Comparison of ENCODE assay signal across 9 cellular contexts in the genomic region with DNA sequence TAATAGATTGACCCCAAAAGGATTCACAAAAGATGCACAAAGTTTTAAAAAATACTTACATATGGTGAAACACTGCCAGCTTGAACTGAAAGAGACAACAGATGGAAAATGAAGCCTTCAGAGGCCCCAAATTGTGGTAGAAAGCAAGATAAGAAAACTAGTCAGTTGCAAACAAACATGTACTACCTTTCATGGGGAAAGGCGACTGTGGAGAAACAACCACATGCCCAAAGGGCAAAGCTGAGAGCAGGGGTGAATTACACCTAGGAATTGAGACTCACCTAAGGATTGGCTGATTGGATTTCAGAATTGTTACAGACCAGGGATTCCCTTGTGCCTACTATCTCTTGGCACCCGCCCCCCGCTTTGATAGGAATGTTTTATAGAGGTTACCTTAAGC. TPM values are rescaled to one million over a fixed set of nuclear protein-coding genes. Genes with fewer than 3 reads are reported as not detected.
DNase-seq lines count a peak whose midpoint lies in the region; ATAC-seq, FAIRE-seq and TF ChIP-seq lines count a peak whose summit lies in the region.
"Had no signal": no experiment of that assay in that cellular context is flagged by ENCODE, and none has a peak within 500 bp of the region (broad histone marks: within the 10 kb centered on the region; RNA-seq: fewer than 3 reads in every experiment).

No MANE protein-coding gene starts in this region.

- H3K27me3 Mint-ChIP-seq in CD4-positive, alpha-beta T cell: no peaks in the 10 kb centered on the region
- H3K27me3 Mint-ChIP-seq in activated T-helper 17 cell treated with anti-CD3 and anti-CD28 coated beads, Interleukin-2, amount 50 U/mL, for 72 hours: no peaks in the 10 kb centered on the region
- H3K27me3 Mint-ChIP-seq in naive thymus-derived CD8-positive, alpha-beta T cell: no peaks in the 10 kb centered on the region

- intact Hi-C loops in CD4-positive, alpha-beta T cell (cut with DNase I, micrococcal nuclease): loop anchor here in 1 of 2 experiments (2.0 to 5.0 kb wide), 2 partner anchors 15 to 43 kb away; no protein-coding TSS in a partner anchor

- peaks cover 67% of the 10 kb centered on the region for H3K36me3 Mint-ChIP-seq in CD4-positive, alpha-beta T cell (ENCODE audit: low read depth)
- H3K36me3 Mint-ChIP-seq in activated T-helper 17 cell treated with anti-CD3 and anti-CD28 coated beads, Interleukin-2, amount 50 U/mL, for 72 hours (ENCODE audit: low read depth): peaks cover 92% of the 10 kb centered on the region
- peaks cover 0 to 45% (median 7%) of the 10 kb centered on the region in 3 donors for H3K36me3 Mint-ChIP-seq in naive thymus-derived CD8-positive, alpha-beta T cell

- H3K9me3 ChIP-seq in CD4-positive, alpha-beta T cell (ENCODE audit: control insufficient read depth, low read length): no peaks in the 10 kb centered on the region

- TF ChIP-seq CTCF in CD4-positive, alpha-beta T cell (IDR thresholded peaks at IDR 0.05): no peak

- no peak for DNase-seq in CD4-positive, alpha-beta T cell
- DNase-seq in GM12891 (ENCODE audit: insufficient read length, low spot score) (no peak), NCI-H2029 treated with DMSO at 0.1 percent for 48 hours (lab: John Stamatoyannopoulos, UW) (no peak), iPS-NIHi11 (ENCODE audit: low spot score) (no peak)
- DNase-seq in naive thymus-derived CD8-positive, alpha-beta T cell: no peak
- DNase-seq: GM23248, SHP77 had no signal

- peak overlapping the region; percentile 46 for H3K4me3 Mint-ChIP-seq in CD4-positive, alpha-beta T cell
- peak overlapping the region; percentile 77 for H3K4me3 Mint-ChIP-seq in activated T-helper 17 cell treated with anti-CD3 and anti-CD28 coated beads, Interleukin-2, amount 50 U/mL, for 72 hours
- H3K4me3 Mint-ChIP-seq in naive thymus-derived CD8-positive, alpha-beta T cell: peak overlapping the region in 9 of 10 donors; percentile 14 to 82 (median 53)

- H3K27me3 ChIP-seq in CD4-positive, alpha-beta T cell (ENCODE audit: control insufficient read depth, insufficient read depth, low read length): no peaks in the 10 kb centered on the region

- no peak overlapping the region for H3K27ac ChIP-seq in CD4-positive, alpha-beta T cell (ENCODE audit: low read depth, low read length)
- H3K27ac ChIP-seq: GM23248 had no signal

- no peak for ATAC-seq in CD4-positive, alpha-beta T cell (ENCODE audit: poor library complexity)
- ATAC-seq in activated T-helper 17 cell treated with anti-CD3 and anti-CD28 coated beads, Interleukin-2, amount 50 U/mL, for 72 hours (replicated peaks): peak; percentile 17
- ATAC-seq in naive thymus-derived CD8-positive, alpha-beta T cell: no peak
- ATAC-seq in HG03280 (IDR thresholded peaks at IDR 0.05; ENCODE audit: unreplicated experiment): no peak

- H3K4me1 Mint-ChIP-seq in CD4-positive, alpha-beta T cell (ENCODE audit: low read depth): peaks cover 96% of the 10 kb centered on the region
- peaks cover 55% of the 10 kb centered on the region for H3K4me1 Mint-ChIP-seq in activated T-helper 17 cell treated with anti-CD3 and anti-CD28 coated beads, Interleukin-2, amount 50 U/mL, for 72 hours
- H3K4me1 Mint-ChIP-seq in naive thymus-derived CD8-positive, alpha-beta T cell: peaks cover 60 to 98% (median 96%) of the 10 kb centered on the region in 4 donors

- no peaks in the 10 kb centered on the region for H3K9me3 Mint-ChIP-seq in CD4-positive, alpha-beta T cell
- peaks cover 8% of the 10 kb centered on the region for H3K9me3 Mint-ChIP-seq in activated T-helper 17 cell treated with anti-CD3 and anti-CD28 coated beads, Interleukin-2, amount 50 U/mL, for 72 hours
- no peaks in the 10 kb centered on the region for H3K9me3 Mint-ChIP-seq in naive thymus-derived CD8-positive, alpha-beta T cell

- TF ChIP-seq POLR2A in GM12891 (IDR thresholded peaks at IDR 0.05; ENCODE audit: low read depth, low read length): no peak

- FAIRE-seq in GM12891 (lab: Jason Lieb, UNC): no peak

- POLR2A ChIA-PET in CD4-positive, alpha-beta T cell (lab: Charles Lee): interaction anchor here (0.6 to 6.4 kb wide), 3 partner anchors 9 to 52 kb away, joined by 3 to 44 read pairs (median 3); no protein-coding TSS in a partner anchor
- POLR2A ChIA-PET in naive thymus-derived CD8-positive, alpha-beta T cell (lab: Charles Lee): interaction anchor here (0.6 to 1.0 kb wide), 3 partner anchors 12 to 80 kb away, joined by 3 to 7 read pairs (median 5); no protein-coding TSS in a partner anchor

- CTCF ChIA-PET in CD4-positive, alpha-beta T cell (lab: Charles Lee): interaction anchor here (0.6 to 2.7 kb wide), 4 partner anchors 12 to 77 kb away, joined by 3 to 17 read pairs (median 4); no protein-coding TSS in a partner anchor

- peak overlapping the region; percentile 87 for H3K27ac Mint-ChIP-seq in CD4-positive, alpha-beta T cell
- H3K27ac Mint-ChIP-seq in activated T-helper 17 cell treated with anti-CD3 and anti-CD28 coated beads, Interleukin-2, amount 50 U/mL, for 72 hours: peak overlapping the region; percentile 95
- peak overlapping the region; percentile 60 to 95 (median 76) for H3K27ac Mint-ChIP-seq in naive thymus-derived CD8-positive, alpha-beta T cell

TF ChIP-seq in GM12891, 5 proteins besides CTCF, POLR2A, EP300 and RAD21:
- TF ChIP-seq POLR2AphosphoS5 (IDR thresholded peaks at IDR 0.05; ENCODE audit: low read depth, low read length) (peak; percentile 50; the same call in 1 of the 2 replicates), POU2F2 (IDR thresholded peaks at IDR 0.05; ENCODE audit: low read depth, low read length) (no peak)

RNA-seq across cellular contexts. Expression of a gene that starts 13.1 kb away (rescaled TPM):
- total RNA-seq in CD4-positive, alpha-beta T cell: 100 to 1,000 TPM; 173 to 181 TPM
- polyA plus RNA-seq in GM12891 (2012; ENCODE audit: low read depth, missing spikeins): 27.3 TPM
- 10 to 100 TPM; 36.3 to 40.4 TPM for total RNA-seq in activated T-helper 17 cell treated with anti-CD3 and anti-CD28 coated beads, Interleukin-2, amount 50 U/mL, for 72 hours
- total RNA-seq in naive thymus-derived CD8-positive, alpha-beta T cell: 100 to 1,000 TPM; 128 to 131 TPM
- 10 to 100 TPM; 36.9 to 48.5 (median 46.2) TPM for polyA plus RNA-seq in naive thymus-derived CD8-positive, alpha-beta T cell
